In the genomic region with DNA sequence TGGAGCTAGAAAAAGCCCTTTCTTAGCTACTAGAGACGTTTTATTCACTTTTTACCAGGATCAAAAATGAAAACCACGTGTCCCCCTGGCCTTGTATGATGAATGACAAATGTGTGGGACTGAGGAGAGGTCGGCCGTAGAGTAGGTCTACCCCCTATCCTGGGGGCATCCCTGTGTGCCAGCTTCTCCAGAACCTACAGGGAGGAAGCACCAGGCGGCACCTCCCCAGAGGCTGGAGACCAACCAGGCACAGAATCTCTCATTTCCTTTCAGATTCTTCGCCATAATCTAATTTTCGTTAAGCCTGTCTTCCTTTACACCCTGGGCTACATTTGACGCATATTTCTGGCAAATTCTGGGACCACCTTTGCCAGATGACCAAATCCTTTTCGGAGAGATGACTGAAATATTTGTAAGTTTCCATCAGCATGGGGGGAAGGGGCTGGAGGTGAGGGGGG, we compare ENCODE assay signal across 11 cellular contexts. TPM values are rescaled to one million over a fixed set of nuclear protein-coding genes. Genes with fewer than 3 reads are reported as not detected.
DNase-seq lines count a peak whose midpoint lies in the region; ATAC-seq and TF ChIP-seq lines count a peak whose summit lies in the region.
"Had no signal": no experiment of that assay in that cellular context is flagged by ENCODE, and none has a peak within 500 bp of the region (broad histone marks: within the 10 kb centered on the region; RNA-seq: fewer than 3 reads in every experiment).

No MANE protein-coding gene starts in this region.

- peaks cover 8% of the 10 kb centered on the region for H3K27me3 Mint-ChIP-seq in progenitor cell of endocrine pancreas

- peak overlapping the region; percentile 96 for H2AFZ ChIP-seq in ACC112 (ENCODE audit: low read length, unreplicated experiment)

- no peak overlapping the region for H3K4me3 Mint-ChIP-seq in progenitor cell of endocrine pancreas (ENCODE audit: low read depth)

- H3K27ac ChIP-seq in ACC112 (ENCODE audit: low read depth, low read length) (peak overlapping the region; percentile 97), gastroesophageal sphincter (peak overlapping the region; percentile 47 to 94 (median 84))
- H3K27ac ChIP-seq: cardiac muscle cell had no signal

- H3K4me3 ChIP-seq in ACC112 (ENCODE audit: low read depth, low read length) (peak overlapping the region; percentile 68), gastroesophageal sphincter (peak overlapping the region in 1 of 2 donors; percentile 33)
- H3K4me3 ChIP-seq: cardiac muscle cell had no signal

- TF ChIP-seq POLR2A in gastroesophageal sphincter (IDR thresholded peaks at IDR 0.05), result no peak

- peaks cover 8% of the 10 kb centered on the region for H3K4me1 Mint-ChIP-seq in progenitor cell of endocrine pancreas (ENCODE audit: low read depth)

- peak overlapping the region; percentile 98 for H3K27ac Mint-ChIP-seq in progenitor cell of endocrine pancreas

- H3K9me3 ChIP-seq in gastroesophageal sphincter, result no peaks in the 10 kb centered on the region

- DNase-seq in progenitor cell of endocrine pancreas (ENCODE audit: low spot score, unreplicated experiment) (no peak), ecto neural progenitor cell (ENCODE audit: low spot score) (no peak), GM03348 (ENCODE audit: low spot score) (no peak), activated gamma-delta T cell treated with Interleukin-2 at 50 U/mL for 16 hours (no peak)
- DNase-seq: NCI-H187 treated with DMSO at 0.1 percent for 48 hours, T-helper 9 cell had no signal

- no peaks in the 10 kb centered on the region for H3K27me3 ChIP-seq in ACC112 (ENCODE audit: insufficient read depth, low read length)
- H3K27me3 ChIP-seq in gastroesophageal sphincter, result no peaks in the 10 kb centered on the region
- H3K27me3 ChIP-seq: cardiac muscle cell had no signal

- TF ChIP-seq CTCF in gastroesophageal sphincter (IDR thresholded peaks at IDR 0.05) (no peak), progenitor cell of endocrine pancreas (IDR thresholded peaks at IDR 0.05; ENCODE audit: unreplicated experiment) (no peak)

- ATAC-seq in SK-N-SH treated with all-trans-retinoic acid at 6 μM for 48 hours, result peak; percentile 18
- peak; percentile 29 for ATAC-seq in gastroesophageal sphincter
- no peak for ATAC-seq in GM18907 (IDR thresholded peaks at IDR 0.05; ENCODE audit: unreplicated experiment)

- H3K36me3 ChIP-seq in ACC112 (ENCODE audit: insufficient read depth, low read length), result no peaks in the 10 kb centered on the region
- no peaks in the 10 kb centered on the region for H3K36me3 ChIP-seq in gastroesophageal sphincter
- H3K36me3 ChIP-seq: cardiac muscle cell had no signal

- 58 to 73% methylated on average over 6 to 9 of the region's 9 CpGs for WGBS in gastroesophageal sphincter (ENCODE audit: low coverage in 1 of 2), 2 donors

- H3K36me3 Mint-ChIP-seq in progenitor cell of endocrine pancreas (ENCODE audit: insufficient read depth), result no peaks in the 10 kb centered on the region

- H3K9me3 Mint-ChIP-seq in progenitor cell of endocrine pancreas (ENCODE audit: low read depth), result no peaks in the 10 kb centered on the region

- H3K79me2 ChIP-seq in ACC112 (ENCODE audit: control insufficient read depth, insufficient read depth, low read length, unreplicated experiment), result peaks cover 66% of the 10 kb centered on the region

- TF ChIP-seq EP300 in gastroesophageal sphincter (IDR thresholded peaks at IDR 0.05), result no peak

- peaks cover 59% of the 10 kb centered on the region for H3K4me1 ChIP-seq in ACC112 (ENCODE audit: control insufficient read depth, insufficient read depth, low read length, unreplicated experiment)
- H3K4me1 ChIP-seq in gastroesophageal sphincter, result peaks cover 0 to 60% (median 52%) of the 10 kb centered on the region in 3 donors

TF ChIP-seq in SK-N-SH treated with all-trans-retinoic acid at 6 μM for 48 hours, 23 proteins besides CTCF, POLR2A, EP300 and RAD21:
- no peak for TF ChIP-seq ARNTL (CRISPR knock-in tag; IDR thresholded peaks at IDR 0.05; ENCODE audit: borderline replicate concordance, low read depth)
- TF ChIP-seq TCF4 (CRISPR knock-in tag; IDR thresholded peaks at IDR 0.05; ENCODE audit: borderline replicate concordance), result no peak
- 0 out of 2 replicates have a peak, but pooled peaks have one; percentile 80 for TF ChIP-seq CSDC2 (CRISPR knock-in tag; IDR thresholded peaks at IDR 0.05)
- TF ChIP-seq TOX (CRISPR knock-in tag; IDR thresholded peaks at IDR 0.05; ENCODE audit: borderline replicate concordance), result no peak
- no peak for TF ChIP-seq OSR1 (CRISPR knock-in tag; IDR thresholded peaks at IDR 0.05)
- no peak for TF ChIP-seq ZFP30 (CRISPR knock-in tag; IDR thresholded peaks at IDR 0.05)

RNA-seq across cellular contexts. Expression of gene TWIST2, which starts 15.9 kb away (rescaled TPM):
- total RNA-seq in gastroesophageal sphincter, result 10 to 100 TPM; 17.7 to 69.6 (median 45.2) TPM
- total RNA-seq in progenitor cell of endocrine pancreas, result not detected in 2 replicates
- total RNA-seq: cardiac muscle cell had no signal

Comparison
In these comparisons a context has a peak if more than half of its experiments do, and no peak if none do; other contexts are left out.
1. RNA of gene TWIST2, which starts 15.9 kb away (total RNA-seq): 17.7 to 69.6 TPM in gastroesophageal sphincter; not detected in progenitor cell of endocrine pancreas; every median in the first group is over 10 times any median in the second.